Comparison of ENCODE assay signal across 13 cellular contexts in genomic region chr17:6643460-6644125, GRCh38. TPM values are rescaled to one million over a fixed set of nuclear protein-coding genes. Genes with fewer than 3 reads are reported as not detected.
A peak's percentile ranks its signal among the peaks of the same experiment; 100 is the strongest.
DNase-seq lines count a peak whose midpoint lies in the region; ATAC-seq lines count a peak whose summit lies in the region.
"Had no signal": no experiment of that assay in that cellular context is flagged by ENCODE, and none has a peak within 500 bp of the region (broad histone marks: within the 10 kb centered on the region; RNA-seq: fewer than 3 reads in every experiment).

No MANE protein-coding gene starts in this region.

- H3K27me3 Mint-ChIP-seq in activated T-helper 17 cell treated with anti-CD3 and anti-CD28 coated beads, Interleukin-2, amount 50 U/mL, for 72 hours: no peaks in the 10 kb centered on the region
- H3K27me3 Mint-ChIP-seq: IgD-negative memory B cell, naive B cell had no signal

- peak overlapping the region; percentile 98 for H3K27ac Mint-ChIP-seq in activated T-helper 17 cell treated with anti-CD3 and anti-CD28 coated beads, Interleukin-2, amount 50 U/mL, for 72 hours

- DNase-seq in AG08395 (ENCODE audit: low spot score) (peak; percentile 76), EL (peak; percentile 79), kidney tubule cell (ENCODE audit: low spot score) (peak; percentile 28), NCI-H1105 treated with DMSO at 0.1 percent for 48 hours (lab: John Stamatoyannopoulos, UW) (no peak), NCI-H2227 treated with DMSO at 0.1 percent for 48 hours (lab: John Stamatoyannopoulos, UW) (no peak)
- DNase-seq: Caco-2, naive B cell, NCI-H2029, spleen had no signal

- H3K4me1 Mint-ChIP-seq in activated T-helper 17 cell treated with anti-CD3 and anti-CD28 coated beads, Interleukin-2, amount 50 U/mL, for 72 hours: peaks cover 41% of the 10 kb centered on the region

- H3K9me3 Mint-ChIP-seq in activated T-helper 17 cell treated with anti-CD3 and anti-CD28 coated beads, Interleukin-2, amount 50 U/mL, for 72 hours: no peaks in the 10 kb centered on the region
- H3K9me3 Mint-ChIP-seq: IgD-negative memory B cell, naive B cell had no signal

- peak; percentile 40 for ATAC-seq in activated T-helper 17 cell treated with anti-CD3 and anti-CD28 coated beads, Interleukin-2, amount 50 U/mL, for 72 hours (replicated peaks)
- ATAC-seq in GM21526 (IDR thresholded peaks at IDR 0.05; ENCODE audit: low FRiP score, unreplicated experiment) (no peak), HG03521 (IDR thresholded peaks at IDR 0.05; ENCODE audit: unreplicated experiment) (no peak)

- peaks cover 82% of the 10 kb centered on the region for H3K36me3 Mint-ChIP-seq in activated T-helper 17 cell treated with anti-CD3 and anti-CD28 coated beads, Interleukin-2, amount 50 U/mL, for 72 hours (ENCODE audit: low read depth)
- H3K36me3 Mint-ChIP-seq: naive B cell had no signal

- H3K4me3 Mint-ChIP-seq in activated T-helper 17 cell treated with anti-CD3 and anti-CD28 coated beads, Interleukin-2, amount 50 U/mL, for 72 hours: peak overlapping the region; percentile 99

RNA-seq across cellular contexts. Expression of gene TXNDC17, which starts 2.7 kb away (rescaled TPM):
- 100 to 1,000 TPM; 114 to 160 TPM for total RNA-seq in activated T-helper 17 cell treated with anti-CD3 and anti-CD28 coated beads, Interleukin-2, amount 50 U/mL, for 72 hours

RNA-seq across cellular contexts. Expression of gene KIAA0753, which starts 3.1 kb away (rescaled TPM):
- total RNA-seq in activated T-helper 17 cell treated with anti-CD3 and anti-CD28 coated beads, Interleukin-2, amount 50 U/mL, for 72 hours: 10 to 100 TPM; 17.6 to 24.2 TPM

RNA-seq across cellular contexts. Expression of gene MED31, which starts 7.8 kb away (rescaled TPM):
- total RNA-seq in activated T-helper 17 cell treated with anti-CD3 and anti-CD28 coated beads, Interleukin-2, amount 50 U/mL, for 72 hours: 10 to 100 TPM; 17.5 to 20.2 TPM

RNA-seq across cellular contexts. Expression of gene C17orf100, which starts 8.0 kb away (rescaled TPM):
- 1 to 10 TPM; 1.1 to 3.0 TPM for total RNA-seq in activated T-helper 17 cell treated with anti-CD3 and anti-CD28 coated beads, Interleukin-2, amount 50 U/mL, for 72 hours

Comparison
In these comparisons a context has a peak if more than half of its experiments do, and no peak if none do; other contexts are left out.
1. DNase-seq: peak in AG08395 (single experiment), EL (single experiment) and kidney tubule cell (single experiment); none in NCI-H1105 treated with DMSO at 0.1 percent for 48 hours (single experiment) and NCI-H2227 treated with DMSO at 0.1 percent for 48 hours (single experiment).